ENCODE assay signal across 27 cellular contexts in the genomic region with DNA sequence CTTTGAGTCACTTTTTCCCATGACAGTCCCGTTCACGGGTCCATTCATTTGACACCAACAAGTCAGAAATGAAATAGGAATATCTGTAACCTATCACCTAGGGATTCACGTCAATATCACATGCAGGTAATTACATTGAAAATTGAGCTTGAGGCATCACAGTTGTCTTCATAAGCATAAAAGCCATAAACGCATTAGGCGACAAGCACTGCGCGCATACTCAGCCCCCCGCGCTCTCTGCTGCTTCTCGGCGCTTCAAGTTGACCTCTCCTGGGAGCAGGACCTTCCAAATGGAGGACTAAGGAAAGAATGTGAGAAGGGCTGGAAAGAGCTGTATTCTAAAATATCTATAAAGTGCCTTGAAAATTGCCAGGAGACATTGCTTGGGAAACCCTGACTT.
"Had no signal": no experiment of that assay in that cellular context is flagged by ENCODE, and none has a peak within 500 bp of the region (broad histone marks: within the 10 kb centered on the region; RNA-seq: fewer than 3 reads in every experiment).

No MANE protein-coding gene starts in this region.

- H3K27ac Mint-ChIP-seq: natural killer cell; stimulated activated naive CD8-positive, alpha-beta T cell treated with anti-CD3 and anti-CD28 coated beads, Interleukin-15, amount 100 ng/mL, for 72 hours; type B pancreatic cell had no signal

- H3K79me2 ChIP-seq: hepatocyte, parathyroid adenoma had no signal

- H3K4me1 ChIP-seq: foreskin keratinocyte, left lung, parathyroid adenoma, prostate gland, right atrium auricular region had no signal

- DNase-seq: dermis blood vessel endothelial cell; effector memory CD4-positive, alpha-beta T cell; foreskin keratinocyte; heart left ventricle; left cardiac atrium; left lung; mesendoderm; natural killer cell; stimulated activated CD4-positive, alpha-beta T cell treated with anti-CD3 and anti-CD28 coated beads, Interleukin-12 subunit alpha, Interleukin-12 subunit beta, amount 100 ng/mL, for 4 hours; stimulated activated CD4-positive, alpha-beta T cell treated with anti-CD3 and anti-CD28 coated beads, Interleukin-1b, Interleukin-23, amount 100 ng/mL, for 48 hours; stimulated activated CD4-positive, alpha-beta T cell treated with anti-CD3 and anti-CD28 coated beads, Interleukin-4, amount 100 ng/mL, for 1 hour; stimulated activated CD8-positive, alpha-beta memory T cell treated with anti-CD3 and anti-CD28 coated beads, Interleukin-4, amount 100 ng/mL, for 48 hours; stimulated activated naive CD4-positive, alpha-beta T cell; stimulated activated naive CD8-positive, alpha-beta T cell treated with anti-CD3 and anti-CD28 coated beads, Interleukin-15, amount 100 ng/mL, for 72 hours; thyroid gland had no signal

- H3K4me1 Mint-ChIP-seq: natural killer cell had no signal

- H3K27me3 Mint-ChIP-seq: stimulated activated naive CD8-positive, alpha-beta T cell treated with anti-CD3 and anti-CD28 coated beads, Interleukin-15, amount 100 ng/mL, for 72 hours; type B pancreatic cell had no signal

- H3K27me3 ChIP-seq: esophagus muscularis mucosa, foreskin keratinocyte, gastroesophageal sphincter, heart left ventricle, hepatocyte, left lung, neutrophil, right atrium auricular region, thyroid gland had no signal

- H3K36me3 Mint-ChIP-seq: natural killer cell, type B pancreatic cell had no signal

- H3K4me3 ChIP-seq: coronary artery, esophagus muscularis mucosa, gastroesophageal sphincter, heart left ventricle, hepatocyte, left lung, prostate gland, right atrium auricular region, smooth muscle cell, thyroid gland had no signal

- H3K4me3 Mint-ChIP-seq: natural killer cell; neural crest cell; stimulated activated naive CD8-positive, alpha-beta T cell treated with anti-CD3 and anti-CD28 coated beads, Interleukin-15, amount 100 ng/mL, for 72 hours; type B pancreatic cell had no signal

- ATAC-seq: foreskin keratinocyte; gastroesophageal sphincter; heart left ventricle; left cardiac atrium; left lung; natural killer cell; sciatic nerve; stimulated activated naive CD8-positive, alpha-beta T cell treated with anti-CD3 and anti-CD28 coated beads, Interleukin-15, amount 100 ng/mL, for 72 hours had no signal

- H3K27ac ChIP-seq: coronary artery, esophagus muscularis mucosa, foreskin keratinocyte, gastroesophageal sphincter, heart left ventricle, hepatocyte, left lung, neutrophil, parathyroid adenoma, prostate gland, right atrium auricular region, thyroid gland had no signal

- H3K9me3 Mint-ChIP-seq: natural killer cell; stimulated activated naive CD8-positive, alpha-beta T cell treated with anti-CD3 and anti-CD28 coated beads, Interleukin-15, amount 100 ng/mL, for 72 hours; type B pancreatic cell had no signal

- H3K36me3 ChIP-seq: esophagus muscularis mucosa, gastroesophageal sphincter, heart left ventricle, left lung, neutrophil, prostate gland, right atrium auricular region, thyroid gland had no signal

- H3K4me2 ChIP-seq: hepatocyte, smooth muscle cell had no signal

- H3K9me3 ChIP-seq: esophagus muscularis mucosa, gastroesophageal sphincter, heart left ventricle, left lung, neutrophil, prostate gland, right atrium auricular region, thyroid gland had no signal
